In the genomic region with DNA sequence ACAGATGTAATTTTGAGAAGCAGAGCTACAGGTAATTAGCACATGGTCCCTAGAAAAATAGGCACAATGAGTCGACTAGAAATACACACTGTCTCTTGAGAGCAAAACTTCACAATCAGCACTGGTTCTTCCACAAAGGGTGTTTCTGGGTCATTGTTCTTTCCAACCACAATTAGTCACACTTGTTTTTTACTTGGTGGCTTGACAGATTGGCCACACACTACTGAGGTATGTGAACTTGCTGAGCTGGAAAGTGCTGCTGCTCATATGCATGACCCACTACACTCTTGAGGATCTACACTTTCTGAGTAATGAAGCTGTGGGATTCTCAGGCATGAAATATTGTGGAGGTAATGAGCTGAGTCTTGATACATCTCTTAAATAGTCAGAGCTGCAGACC, we compare ENCODE assay signal across 10 cellular contexts.
DNase-seq lines count a peak whose midpoint lies in the region; ATAC-seq, FAIRE-seq and TF ChIP-seq lines count a peak whose summit lies in the region.
"Had no signal": no experiment of that assay in that cellular context is flagged by ENCODE, and none has a peak within 500 bp of the region (broad histone marks: within the 10 kb centered on the region; RNA-seq: fewer than 3 reads in every experiment).

No MANE protein-coding gene starts in this region.

- FAIRE-seq in bronchial epithelial cell (lab: Jason Lieb, UNC): peak; percentile 95

- peak overlapping the region; percentile 61 for H3K27ac ChIP-seq in suprapubic skin
- H3K27ac ChIP-seq: C4-2B, psoas muscle had no signal

- TF ChIP-seq CTCF in bronchial epithelial cell (IDR thresholded peaks at IDR 0.05; ENCODE audit: insufficient read depth, low read length, severe bottlenecking) (no peak), suprapubic skin (IDR thresholded peaks at IDR 0.05) (no peak)

- no peaks in the 10 kb centered on the region for H3K36me3 ChIP-seq in bronchial epithelial cell (ENCODE audit: control insufficient read depth, insufficient read depth, low read length)
- H3K36me3 ChIP-seq in suprapubic skin: no peaks in the 10 kb centered on the region

- DNase-seq in activated T-cell treated with anti-CD3 and anti-CD28 coated beads for 48 hours (ENCODE audit: low read depth) (peak; percentile 2), bronchial epithelial cell (ENCODE audit: low read depth) (peak; percentile 99), suprapubic skin (ENCODE audit: low spot score in 2 of 2) (no peak), GM19238 (ENCODE audit: insufficient read length, low spot score) (no peak), midbrain (lab: John Stamatoyannopoulos, UW) (no peak), NCI-H2081 (lab: John Stamatoyannopoulos, UW) (no peak)
- no peak for DNase-seq in activated T-cell treated with anti-CD3 and anti-CD28 coated beads, Interleukin-2, amount 50 U/mL, for 48 hours
- DNase-seq: psoas muscle had no signal

- no peak overlapping the region for H3K4me3 ChIP-seq in bronchial epithelial cell (ENCODE audit: low read depth, low read length)
- no peak overlapping the region for H3K4me3 ChIP-seq in suprapubic skin
- H3K4me3 ChIP-seq: psoas muscle had no signal

- 0% methylated on average over 1 of the region's 1 CpG for WGBS in suprapubic skin

- peaks cover 35% of the 10 kb centered on the region for H3K4me1 ChIP-seq in suprapubic skin
- H3K4me1 ChIP-seq: psoas muscle had no signal

- ATAC-seq in HG03558 (IDR thresholded peaks at IDR 0.05; ENCODE audit: extremely low read depth, unreplicated experiment): peak; percentile 70
- ATAC-seq: psoas muscle had no signal

- H3K27me3 ChIP-seq in bronchial epithelial cell (ENCODE audit: control insufficient read depth, insufficient read depth, low read length): no peaks in the 10 kb centered on the region
- H3K27me3 ChIP-seq in suprapubic skin: no peaks in the 10 kb centered on the region

- no peak for TF ChIP-seq POLR2A in suprapubic skin (IDR thresholded peaks at IDR 0.05)

- H3K9me3 ChIP-seq in suprapubic skin: no peaks in the 10 kb centered on the region
- H3K9me3 ChIP-seq: psoas muscle had no signal

- no peak for TF ChIP-seq EP300 in suprapubic skin (IDR thresholded peaks at IDR 0.05)

Comparison
In these comparisons a context has a peak if more than half of its experiments do, and no peak if none do; other contexts are left out.
1. DNase-seq: peak in activated T-cell treated with anti-CD3 and anti-CD28 coated beads for 48 hours (single experiment) and bronchial epithelial cell (single experiment); none in activated T-cell treated with anti-CD3 and anti-CD28 coated beads, Interleukin-2, amount 50 U/mL, for 48 hours (0 of 2), suprapubic skin (0 of 2), GM19238 (single experiment), midbrain (single experiment) and NCI-H2081 (0 of 2).